10 cellular contexts compared by ENCODE assay signal in genomic region chr11:70463478-70464255, GRCh38.
"Had no signal": no experiment of that assay in that cellular context is flagged by ENCODE, and none has a peak within 500 bp of the region (broad histone marks: within the 10 kb centered on the region; RNA-seq: fewer than 3 reads in every experiment).

No MANE protein-coding gene starts in this region.

- ATAC-seq: foreskin keratinocyte, left colon, sciatic nerve had no signal

- H3K9me3 Mint-ChIP-seq: nephron progenitor cell; stimulated activated memory B cell treated with anti-CD40 and anti-IgM and Interleukin-4, amounts not matched to agents 10 μg/mL and 1 μg/mL and 100 μg/mL, for 72 hours; stimulated activated naive CD8-positive, alpha-beta T cell treated with anti-CD3 and anti-CD28 coated beads, Interleukin-15, Interleukin-2, amounts not matched to agents 100 ng/mL and 50 ng/mL, for 24 hours had no signal

- H3K36me3 Mint-ChIP-seq: naive B cell; stimulated activated memory B cell treated with anti-CD40 and anti-IgM and Interleukin-4, amounts not matched to agents 10 μg/mL and 1 μg/mL and 100 μg/mL, for 72 hours had no signal

- H3K4me3 Mint-ChIP-seq: nephron progenitor cell; stimulated activated memory B cell treated with anti-CD40 and anti-IgM and Interleukin-4, amounts not matched to agents 10 μg/mL and 1 μg/mL and 100 μg/mL, for 72 hours; stimulated activated naive CD8-positive, alpha-beta T cell treated with anti-CD3 and anti-CD28 coated beads, Interleukin-15, Interleukin-2, amounts not matched to agents 100 ng/mL and 50 ng/mL, for 24 hours had no signal

- DNase-seq: dermis blood vessel endothelial cell; foreskin keratinocyte; left colon; naive B cell; nephron progenitor cell; stimulated activated CD4-positive, alpha-beta T cell treated with anti-CD3 and anti-CD28 coated beads, Interleukin-1b, Interleukin-23, amount 100 ng/mL, for 48 hours; stimulated activated CD4-positive, alpha-beta T cell treated with anti-CD3 and anti-CD28 coated beads, Interleukin-4, amount 100 ng/mL, for 24 hours had no signal

- H3K27ac Mint-ChIP-seq: nephron progenitor cell; stimulated activated memory B cell treated with anti-CD40 and anti-IgM and Interleukin-4, amounts not matched to agents 10 μg/mL and 1 μg/mL and 100 μg/mL, for 72 hours; stimulated activated naive CD8-positive, alpha-beta T cell treated with anti-CD3 and anti-CD28 coated beads, Interleukin-15, Interleukin-2, amounts not matched to agents 100 ng/mL and 50 ng/mL, for 24 hours had no signal
